Comparison of ENCODE assay signal across 8 cellular contexts in the genomic region with DNA sequence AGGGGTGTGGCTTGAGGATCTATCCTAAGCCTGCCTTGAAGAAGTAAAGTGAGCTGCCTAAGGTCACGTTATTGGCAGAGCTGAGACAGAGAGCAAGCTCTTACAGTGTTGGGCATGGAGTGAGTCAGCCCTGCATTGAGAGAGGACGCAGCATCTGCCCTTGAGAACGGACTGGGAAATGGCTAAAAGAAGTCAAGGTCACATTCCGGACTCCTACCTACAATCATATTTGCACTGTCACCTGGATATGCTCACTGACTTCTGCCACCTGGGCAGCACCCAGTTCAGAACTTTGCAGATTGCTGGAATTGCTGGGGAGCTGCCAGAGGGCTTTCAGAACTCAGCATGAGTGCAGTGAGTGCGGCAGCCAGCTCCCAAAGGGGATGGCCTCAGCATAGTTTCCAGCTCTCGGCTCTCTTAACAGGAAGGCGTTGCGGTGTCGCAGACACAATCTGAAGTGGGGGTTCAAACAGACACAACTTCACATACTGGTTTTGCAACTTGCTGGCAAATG.
A peak's percentile ranks its signal among the peaks of the same experiment; 100 is the strongest.
DNase-seq lines count a peak whose midpoint lies in the region; ATAC-seq and TF ChIP-seq lines count a peak whose summit lies in the region.

No MANE protein-coding gene starts in this region.

- no peak for TF ChIP-seq EP300 in SK-N-SH (IDR thresholded peaks at IDR 0.05; ENCODE audit: borderline replicate concordance in 1 of 2, low read depth in 1 of 2, low read length in 1 of 2)

- no peak for TF ChIP-seq CTCF in HFF-Myc (IDR thresholded peaks at IDR 0.05; ENCODE audit: low read depth, low read length, missing control alignments)
- TF ChIP-seq CTCF in SK-N-SH (IDR thresholded peaks at IDR 0.05): no peak
- no peak for TF ChIP-seq CTCF in foreskin keratinocyte (conservative IDR thresholded peaks at IDR 0.05)

- H3K27me3 Mint-ChIP-seq in activated T-cell treated with anti-CD3 and anti-CD28 coated beads, Interleukin-2, amount 50 U/mL, for 4 hours (ENCODE audit: low read depth): no peaks in the 10 kb centered on the region
- no peaks in the 10 kb centered on the region for H3K27me3 Mint-ChIP-seq in effector memory CD8-positive, alpha-beta T cell

- no peak overlapping the region for H2BK5ac ChIP-seq in trophoblast cell (ENCODE audit: low read depth, low read length, poor library complexity)

- no peak overlapping the region for H3K4me3 Mint-ChIP-seq in activated T-cell treated with anti-CD3 and anti-CD28 coated beads, Interleukin-2, amount 50 U/mL, for 4 hours
- H3K4me3 Mint-ChIP-seq in effector memory CD8-positive, alpha-beta T cell: no peak overlapping the region

- H3K36me3 Mint-ChIP-seq in activated T-cell treated with anti-CD3 and anti-CD28 coated beads, Interleukin-2, amount 50 U/mL, for 4 hours (ENCODE audit: insufficient read depth): no peaks in the 10 kb centered on the region
- no peaks in the 10 kb centered on the region for H3K36me3 Mint-ChIP-seq in effector memory CD8-positive, alpha-beta T cell (ENCODE audit: insufficient read depth)

- H3K4me2 ChIP-seq in SK-N-SH: peak overlapping the region; percentile 68
- peak overlapping the region; percentile 59 for H3K4me2 ChIP-seq in trophoblast cell (ENCODE audit: low read length)

- ATAC-seq in foreskin keratinocyte (peak; percentile 98), HG03095 (IDR thresholded peaks at IDR 0.05; ENCODE audit: unreplicated experiment) (no peak)
- no peak for ATAC-seq in activated T-cell treated with anti-CD3 and anti-CD28 coated beads, Interleukin-2, amount 50 U/mL, for 4 hours
- ATAC-seq in effector memory CD8-positive, alpha-beta T cell (replicated peaks): no peak

- no peak overlapping the region for H3K4ac ChIP-seq in trophoblast cell (ENCODE audit: low read depth, low read length)

- H4K91ac ChIP-seq in trophoblast cell (ENCODE audit: low read depth, low read length): no peak overlapping the region

- H3K36me3 ChIP-seq in SK-N-SH (replicated peaks in 1 of 2; ENCODE audit: control insufficient read depth in 1 of 2, insufficient read depth in 2 of 2, low read length in 1 of 2) (no peaks in the 10 kb centered on the region), trophoblast cell (ENCODE audit: control insufficient read depth in 1 of 2, insufficient read depth in 2 of 2, low read length in 2 of 2) (no peaks in the 10 kb centered on the region)

- H3K4me1 Mint-ChIP-seq in activated T-cell treated with anti-CD3 and anti-CD28 coated beads, Interleukin-2, amount 50 U/mL, for 4 hours (ENCODE audit: low read depth): peaks cover 23% of the 10 kb centered on the region
- peaks cover 5 to 7% of the 10 kb centered on the region in 2 donors for H3K4me1 Mint-ChIP-seq in effector memory CD8-positive, alpha-beta T cell (ENCODE audit: low read depth in 2 of 2)

- H3K4me1 ChIP-seq in SK-N-SH (ENCODE audit: control insufficient read depth in 1 of 2, insufficient read depth in 2 of 2, low read depth in 1 of 2, low read length in 1 of 2) (peaks cover 14 to 52% of the 10 kb centered on the region in 2 experiments; a peak in 3 of 4 replicates), foreskin keratinocyte (peaks cover 16% of the 10 kb centered on the region), trophoblast cell (ENCODE audit: control insufficient read depth in 1 of 2, insufficient read depth in 2 of 2, low read length in 2 of 2) (peaks cover 10 to 15% of the 10 kb centered on the region in 2 experiments)

- TF ChIP-seq RAD21 in SK-N-SH (IDR thresholded peaks at IDR 0.05; ENCODE audit: low read length): no peak

- H3K27me3 ChIP-seq in SK-N-SH (ENCODE audit: insufficient read depth) (no peaks in the 10 kb centered on the region), foreskin keratinocyte (no peaks in the 10 kb centered on the region), trophoblast cell (ENCODE audit: insufficient read depth, low read length) (no peaks in the 10 kb centered on the region)

- no peak overlapping the region for H4K8ac ChIP-seq in trophoblast cell (ENCODE audit: low read depth, low read length)

- H3K9me3 ChIP-seq in SK-N-SH: no peaks in the 10 kb centered on the region
- H3K9me3 ChIP-seq in trophoblast cell (ENCODE audit: insufficient read depth, low read depth, low read length): no peaks in the 10 kb centered on the region

- H4K12ac ChIP-seq in trophoblast cell (ENCODE audit: low read depth, low read length): no peak overlapping the region

- H3K9me3 Mint-ChIP-seq in activated T-cell treated with anti-CD3 and anti-CD28 coated beads, Interleukin-2, amount 50 U/mL, for 4 hours: no peaks in the 10 kb centered on the region
- H3K9me3 Mint-ChIP-seq in effector memory CD8-positive, alpha-beta T cell: no peaks in the 10 kb centered on the region

- 12% methylated on average over 4 of the region's 9 CpGs for WGBS in SK-N-SH (ENCODE audit: low lambda C conversion rate)
- WGBS in trophoblast cell (ENCODE audit: extremely low coverage, insufficient coverage, insufficient read length): no CpG with 5 or more reads among the region's 9 CpGs

- CTCF ChIA-PET in SK-N-SH (lab: Yijun Ruan, JAX): no interaction called here

- H3K27ac Mint-ChIP-seq in effector memory CD8-positive, alpha-beta T cell: peak overlapping the region in 1 of 2 donors; percentile 38

- H2BK12ac ChIP-seq in trophoblast cell (ENCODE audit: low read length): peak overlapping the region; percentile 67

- H3K9ac ChIP-seq in SK-N-SH (peak overlapping the region; percentile 70; the same call in 1 of the 2 replicates), trophoblast cell (ENCODE audit: low read length) (no peak overlapping the region)

- H3K4me3 ChIP-seq in HFF-Myc (replicated peaks; ENCODE audit: low read depth, low read length) (no peak overlapping the region), SK-N-SH (ENCODE audit: low read depth in 2 of 2, low read length in 1 of 2) (peak overlapping the region; percentile 6 to 19; a peak in 2 of 4 replicates), trophoblast cell (ENCODE audit: low read depth, low read length) (no peak overlapping the region)

- POLR2A ChIA-PET in SK-N-SH (lab: Yijun Ruan, JAX): no interaction called here

- no peak overlapping the region for H2AK5ac ChIP-seq in trophoblast cell (ENCODE audit: low read length)

- DNase-seq in HFF-Myc (ENCODE audit: extremely low read depth, low read depth) (peak; percentile 40), SK-N-SH (peak; percentile 22), foreskin keratinocyte (peak; percentile 62 to 81), trophoblast cell (peak in 1 of 2 donors; percentile 22), D341Med (ENCODE audit: low spot score) (no peak)
- DNase-seq in activated T-cell treated with anti-CD3 and anti-CD28 coated beads, Interleukin-2, amount 50 U/mL, for 4 hours: no peak
- no peak for DNase-seq in effector memory CD8-positive, alpha-beta T cell

- peaks cover 3% of the 10 kb centered on the region for H3K79me1 ChIP-seq in trophoblast cell (ENCODE audit: low read length)

- H2AFZ ChIP-seq in SK-N-SH (ENCODE audit: low read depth) (peak overlapping the region; percentile 79), trophoblast cell (ENCODE audit: insufficient read depth, low read length, poor library complexity) (peak overlapping the region; percentile 23)

- peaks cover 23% of the 10 kb centered on the region for H3F3A ChIP-seq in SK-N-SH (replicated peaks; ENCODE audit: insufficient read depth)

- no peaks in the 10 kb centered on the region for H3K79me2 ChIP-seq in SK-N-SH (ENCODE audit: insufficient read depth)
- H3K79me2 ChIP-seq in trophoblast cell (ENCODE audit: control insufficient read depth, insufficient read depth, low read length, poor library complexity): no peaks in the 10 kb centered on the region

- no peaks in the 10 kb centered on the region for H3K9me2 ChIP-seq in SK-N-SH

- H4K20me1 ChIP-seq in SK-N-SH (ENCODE audit: insufficient read depth): no peaks in the 10 kb centered on the region

- H3K18ac ChIP-seq in trophoblast cell (ENCODE audit: low read length): no peak overlapping the region

- no peak overlapping the region for H2BK120ac ChIP-seq in trophoblast cell (ENCODE audit: insufficient read depth, low read length, poor library complexity)

- no peak overlapping the region for H3K23ac ChIP-seq in trophoblast cell (ENCODE audit: low read length)

- no peak overlapping the region for H3K14ac ChIP-seq in trophoblast cell (ENCODE audit: low read length)

- H3K27ac ChIP-seq in SK-N-SH (ENCODE audit: low read depth in 2 of 2, low read length in 1 of 2) (peak overlapping the region; percentile 79 to 93), foreskin keratinocyte (peak overlapping the region; percentile 27), trophoblast cell (ENCODE audit: low read depth, low read length) (peak overlapping the region; percentile 61)

TF ChIP-seq in SK-N-SH, 30 proteins besides CTCF, POLR2A, EP300 and RAD21:
- TF ChIP-seq SMC3 (IDR thresholded peaks at IDR 0.05; ENCODE audit: low read depth, low read length): no peak
- TF ChIP-seq FOSL2 (IDR thresholded peaks at IDR 0.05; ENCODE audit: borderline replicate concordance, low read depth): peak; percentile 42; the same call in 1 of the 2 replicates
- TF ChIP-seq NRF1 (IDR thresholded peaks at IDR 0.05; ENCODE audit: low read depth, low read length): no peak
- TF ChIP-seq JUND (IDR thresholded peaks at IDR 0.05): peak; percentile 25; the same call in 1 of the 2 replicates
- no peak for TF ChIP-seq MEF2A (IDR thresholded peaks at IDR 0.05; ENCODE audit: borderline replicate concordance, low read depth)
- no peak for TF ChIP-seq FOXM1 (IDR thresholded peaks at IDR 0.05; ENCODE audit: low read depth)
- TF ChIP-seq EZH2phosphoT487 (IDR thresholded peaks at IDR 0.05; ENCODE audit: borderline replicate concordance, low read depth): no peak
- TF ChIP-seq POLR2AphosphoS5 (IDR thresholded peaks at IDR 0.05; ENCODE audit: low read depth, low read length): peak; percentile 39; the same call in 1 of the 2 replicates
- TF ChIP-seq, protein P1, sequence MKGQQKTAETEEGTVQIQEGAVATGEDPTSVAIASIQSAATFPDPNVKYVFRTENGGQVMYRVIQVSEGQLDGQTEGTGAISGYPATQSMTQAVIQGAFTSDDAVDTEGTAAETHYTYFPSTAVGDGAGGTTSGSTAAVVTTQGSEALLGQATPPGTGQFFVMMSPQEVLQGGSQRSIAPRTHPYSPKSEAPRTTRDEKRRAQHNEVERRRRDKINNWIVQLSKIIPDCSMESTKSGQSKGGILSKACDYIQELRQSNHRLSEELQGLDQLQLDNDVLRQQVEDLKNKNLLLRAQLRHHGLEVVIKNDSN (IDR thresholded peaks at IDR 0.05; ENCODE audit: borderline replicate concordance, low read depth): no peak

Comparison
In these comparisons a context has a peak if more than half of its experiments do, and no peak if none do; other contexts are left out.
1. DNase-seq: peak in HFF-Myc (single experiment), SK-N-SH (single experiment) and foreskin keratinocyte (2 of 2); none in D341Med (single experiment), activated T-cell treated with anti-CD3 and anti-CD28 coated beads, Interleukin-2, amount 50 U/mL, for 4 hours (single experiment) and effector memory CD8-positive, alpha-beta T cell (0 of 3).
2. H3K4me3 ChIP-seq: peak in SK-N-SH (2 of 2); none in HFF-Myc (single experiment) and trophoblast cell (single experiment).
3. H3K27ac ChIP-seq: peak in every context shown above with its lines; median percentile 86 in SK-N-SH; 61 in trophoblast cell; 27 in foreskin keratinocyte.